1 cellular context compared by ENCODE assay signal in the genomic region with DNA sequence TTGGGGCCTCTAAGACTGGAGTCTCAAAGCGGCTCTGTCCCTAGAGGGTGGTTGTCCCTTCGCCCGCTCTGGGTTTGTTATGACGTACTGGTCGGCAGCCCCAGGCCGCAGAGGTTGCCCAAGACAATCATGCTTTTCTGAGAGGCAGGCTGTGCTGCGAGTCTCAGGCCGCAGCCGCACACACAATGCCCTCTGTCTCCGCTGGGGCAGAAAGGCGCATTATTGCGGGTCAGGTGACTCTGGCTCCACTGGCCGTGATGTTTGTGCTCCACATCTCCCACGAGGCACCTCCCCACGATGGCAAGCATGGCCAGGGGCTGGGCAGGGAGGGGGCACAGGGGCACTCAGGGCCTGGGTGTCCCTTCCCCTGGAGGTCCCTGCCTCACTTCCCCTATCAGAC.
A peak's percentile ranks its signal among the peaks of the same experiment; 100 is the strongest.
TF ChIP-seq lines count a peak whose summit lies in the region.

No MANE protein-coding gene starts in this region.

TF ChIP-seq in HepG2, 621 proteins besides CTCF, POLR2A, EP300 and RAD21 (continued from another document):
- TF ChIP-seq, protein P1, sequence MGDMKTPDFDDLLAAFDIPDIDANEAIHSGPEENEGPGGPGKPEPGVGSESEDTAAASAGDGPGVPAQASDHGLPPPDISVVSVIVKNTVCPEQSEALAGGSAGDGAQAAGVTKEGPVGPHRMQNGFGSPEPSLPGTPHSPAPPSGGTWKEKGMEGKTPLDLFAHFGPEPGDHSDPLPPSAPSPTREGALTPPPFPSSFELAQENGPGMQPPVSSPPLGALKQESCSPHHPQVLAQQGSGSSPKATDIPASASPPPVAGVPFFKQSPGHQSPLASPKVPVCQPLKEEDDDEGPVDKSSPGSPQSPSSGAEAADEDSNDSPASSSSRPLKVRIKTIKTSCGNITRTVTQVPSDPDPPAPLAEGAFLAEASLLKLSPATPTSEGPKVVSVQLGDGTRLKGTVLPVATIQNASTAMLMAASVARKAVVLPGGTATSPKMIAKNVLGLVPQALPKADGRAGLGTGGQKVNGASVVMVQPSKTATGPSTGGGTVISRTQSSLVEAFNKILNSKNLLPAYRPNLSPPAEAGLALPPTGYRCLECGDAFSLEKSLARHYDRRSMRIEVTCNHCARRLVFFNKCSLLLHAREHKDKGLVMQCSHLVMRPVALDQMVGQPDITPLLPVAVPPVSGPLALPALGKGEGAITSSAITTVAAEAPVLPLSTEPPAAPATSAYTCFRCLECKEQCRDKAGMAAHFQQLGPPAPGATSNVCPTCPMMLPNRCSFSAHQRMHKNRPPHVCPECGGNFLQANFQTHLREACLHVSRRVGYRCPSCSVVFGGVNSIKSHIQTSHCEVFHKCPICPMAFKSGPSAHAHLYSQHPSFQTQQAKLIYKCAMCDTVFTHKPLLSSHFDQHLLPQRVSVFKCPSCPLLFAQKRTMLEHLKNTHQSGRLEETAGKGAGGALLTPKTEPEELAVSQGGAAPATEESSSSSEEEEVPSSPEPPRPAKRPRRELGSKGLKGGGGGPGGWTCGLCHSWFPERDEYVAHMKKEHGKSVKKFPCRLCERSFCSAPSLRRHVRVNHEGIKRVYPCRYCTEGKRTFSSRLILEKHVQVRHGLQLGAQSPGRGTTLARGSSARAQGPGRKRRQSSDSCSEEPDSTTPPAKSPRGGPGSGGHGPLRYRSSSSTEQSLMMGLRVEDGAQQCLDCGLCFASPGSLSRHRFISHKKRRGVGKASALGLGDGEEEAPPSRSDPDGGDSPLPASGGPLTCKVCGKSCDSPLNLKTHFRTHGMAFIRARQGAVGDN (CRISPR knock-in tag; IDR thresholded peaks at IDR 0.05): peak; percentile 50; the same call in 1 of the 2 replicates
- TF ChIP-seq, protein P2, sequence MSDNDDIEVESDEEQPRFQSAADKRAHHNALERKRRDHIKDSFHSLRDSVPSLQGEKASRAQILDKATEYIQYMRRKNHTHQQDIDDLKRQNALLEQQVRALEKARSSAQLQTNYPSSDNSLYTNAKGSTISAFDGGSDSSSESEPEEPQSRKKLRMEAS (IDR thresholded peaks at IDR 0.05): 0 out of 2 replicates have a peak, but pooled peaks have one; percentile 13
- TF ChIP-seq, protein P3, sequence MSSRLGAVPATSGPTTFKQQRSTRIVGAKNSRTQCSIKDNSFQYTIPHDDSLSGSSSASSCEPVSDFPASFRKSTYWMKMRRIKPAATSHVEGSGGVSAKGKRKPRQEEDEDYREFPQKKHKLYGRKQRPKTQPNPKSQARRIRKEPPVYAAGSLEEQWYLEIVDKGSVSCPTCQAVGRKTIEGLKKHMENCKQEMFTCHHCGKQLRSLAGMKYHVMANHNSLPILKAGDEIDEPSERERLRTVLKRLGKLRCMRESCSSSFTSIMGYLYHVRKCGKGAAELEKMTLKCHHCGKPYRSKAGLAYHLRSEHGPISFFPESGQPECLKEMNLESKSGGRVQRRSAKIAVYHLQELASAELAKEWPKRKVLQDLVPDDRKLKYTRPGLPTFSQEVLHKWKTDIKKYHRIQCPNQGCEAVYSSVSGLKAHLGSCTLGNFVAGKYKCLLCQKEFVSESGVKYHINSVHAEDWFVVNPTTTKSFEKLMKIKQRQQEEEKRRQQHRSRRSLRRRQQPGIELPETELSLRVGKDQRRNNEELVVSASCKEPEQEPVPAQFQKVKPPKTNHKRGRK (CRISPR knock-in tag; IDR thresholded peaks at IDR 0.05): no peak
- no peak for TF ChIP-seq PHF5A (CRISPR knock-in tag; IDR thresholded peaks at IDR 0.05; ENCODE audit: low read depth, unreplicated experiment)
- TF ChIP-seq ZFX (CRISPR knock-in tag; IDR thresholded peaks at IDR 0.05; ENCODE audit: low read depth): peak; percentile 58; the same call in 1 of the 2 replicates
- TF ChIP-seq TOPORS (CRISPR knock-in tag; IDR thresholded peaks at IDR 0.05): peak; percentile 47; the same call in 1 of the 2 replicates
- TF ChIP-seq XRCC5 (optimal IDR thresholded peaks at IDR 0.05; ENCODE audit: low read length): peak; percentile 23
- peak; percentile 30; the same call in 1 of the 2 replicates for TF ChIP-seq KDM2A (CRISPR knock-in tag; IDR thresholded peaks at IDR 0.05; ENCODE audit: borderline replicate concordance, low read depth)
- 0 out of 2 replicates have a peak, but pooled peaks have one; percentile 18 for TF ChIP-seq BORCS8-MEF2B (CRISPR knock-in tag; IDR thresholded peaks at IDR 0.05)
- 0 out of 2 replicates have a peak, but pooled peaks have one; percentile 13 for TF ChIP-seq ZFY (CRISPR knock-in tag; IDR thresholded peaks at IDR 0.05)
- no peak for TF ChIP-seq ZNF30 (CRISPR knock-in tag; IDR thresholded peaks at IDR 0.05)
- TF ChIP-seq, protein P4, sequence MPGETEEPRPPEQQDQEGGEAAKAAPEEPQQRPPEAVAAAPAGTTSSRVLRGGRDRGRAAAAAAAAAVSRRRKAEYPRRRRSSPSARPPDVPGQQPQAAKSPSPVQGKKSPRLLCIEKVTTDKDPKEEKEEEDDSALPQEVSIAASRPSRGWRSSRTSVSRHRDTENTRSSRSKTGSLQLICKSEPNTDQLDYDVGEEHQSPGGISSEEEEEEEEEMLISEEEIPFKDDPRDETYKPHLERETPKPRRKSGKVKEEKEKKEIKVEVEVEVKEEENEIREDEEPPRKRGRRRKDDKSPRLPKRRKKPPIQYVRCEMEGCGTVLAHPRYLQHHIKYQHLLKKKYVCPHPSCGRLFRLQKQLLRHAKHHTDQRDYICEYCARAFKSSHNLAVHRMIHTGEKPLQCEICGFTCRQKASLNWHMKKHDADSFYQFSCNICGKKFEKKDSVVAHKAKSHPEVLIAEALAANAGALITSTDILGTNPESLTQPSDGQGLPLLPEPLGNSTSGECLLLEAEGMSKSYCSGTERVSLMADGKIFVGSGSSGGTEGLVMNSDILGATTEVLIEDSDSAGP (CRISPR knock-in tag; IDR thresholded peaks at IDR 0.05; ENCODE audit: borderline replicate concordance): peak; percentile 59; the same call in 1 of the 2 replicates
- TF ChIP-seq, protein P5, sequence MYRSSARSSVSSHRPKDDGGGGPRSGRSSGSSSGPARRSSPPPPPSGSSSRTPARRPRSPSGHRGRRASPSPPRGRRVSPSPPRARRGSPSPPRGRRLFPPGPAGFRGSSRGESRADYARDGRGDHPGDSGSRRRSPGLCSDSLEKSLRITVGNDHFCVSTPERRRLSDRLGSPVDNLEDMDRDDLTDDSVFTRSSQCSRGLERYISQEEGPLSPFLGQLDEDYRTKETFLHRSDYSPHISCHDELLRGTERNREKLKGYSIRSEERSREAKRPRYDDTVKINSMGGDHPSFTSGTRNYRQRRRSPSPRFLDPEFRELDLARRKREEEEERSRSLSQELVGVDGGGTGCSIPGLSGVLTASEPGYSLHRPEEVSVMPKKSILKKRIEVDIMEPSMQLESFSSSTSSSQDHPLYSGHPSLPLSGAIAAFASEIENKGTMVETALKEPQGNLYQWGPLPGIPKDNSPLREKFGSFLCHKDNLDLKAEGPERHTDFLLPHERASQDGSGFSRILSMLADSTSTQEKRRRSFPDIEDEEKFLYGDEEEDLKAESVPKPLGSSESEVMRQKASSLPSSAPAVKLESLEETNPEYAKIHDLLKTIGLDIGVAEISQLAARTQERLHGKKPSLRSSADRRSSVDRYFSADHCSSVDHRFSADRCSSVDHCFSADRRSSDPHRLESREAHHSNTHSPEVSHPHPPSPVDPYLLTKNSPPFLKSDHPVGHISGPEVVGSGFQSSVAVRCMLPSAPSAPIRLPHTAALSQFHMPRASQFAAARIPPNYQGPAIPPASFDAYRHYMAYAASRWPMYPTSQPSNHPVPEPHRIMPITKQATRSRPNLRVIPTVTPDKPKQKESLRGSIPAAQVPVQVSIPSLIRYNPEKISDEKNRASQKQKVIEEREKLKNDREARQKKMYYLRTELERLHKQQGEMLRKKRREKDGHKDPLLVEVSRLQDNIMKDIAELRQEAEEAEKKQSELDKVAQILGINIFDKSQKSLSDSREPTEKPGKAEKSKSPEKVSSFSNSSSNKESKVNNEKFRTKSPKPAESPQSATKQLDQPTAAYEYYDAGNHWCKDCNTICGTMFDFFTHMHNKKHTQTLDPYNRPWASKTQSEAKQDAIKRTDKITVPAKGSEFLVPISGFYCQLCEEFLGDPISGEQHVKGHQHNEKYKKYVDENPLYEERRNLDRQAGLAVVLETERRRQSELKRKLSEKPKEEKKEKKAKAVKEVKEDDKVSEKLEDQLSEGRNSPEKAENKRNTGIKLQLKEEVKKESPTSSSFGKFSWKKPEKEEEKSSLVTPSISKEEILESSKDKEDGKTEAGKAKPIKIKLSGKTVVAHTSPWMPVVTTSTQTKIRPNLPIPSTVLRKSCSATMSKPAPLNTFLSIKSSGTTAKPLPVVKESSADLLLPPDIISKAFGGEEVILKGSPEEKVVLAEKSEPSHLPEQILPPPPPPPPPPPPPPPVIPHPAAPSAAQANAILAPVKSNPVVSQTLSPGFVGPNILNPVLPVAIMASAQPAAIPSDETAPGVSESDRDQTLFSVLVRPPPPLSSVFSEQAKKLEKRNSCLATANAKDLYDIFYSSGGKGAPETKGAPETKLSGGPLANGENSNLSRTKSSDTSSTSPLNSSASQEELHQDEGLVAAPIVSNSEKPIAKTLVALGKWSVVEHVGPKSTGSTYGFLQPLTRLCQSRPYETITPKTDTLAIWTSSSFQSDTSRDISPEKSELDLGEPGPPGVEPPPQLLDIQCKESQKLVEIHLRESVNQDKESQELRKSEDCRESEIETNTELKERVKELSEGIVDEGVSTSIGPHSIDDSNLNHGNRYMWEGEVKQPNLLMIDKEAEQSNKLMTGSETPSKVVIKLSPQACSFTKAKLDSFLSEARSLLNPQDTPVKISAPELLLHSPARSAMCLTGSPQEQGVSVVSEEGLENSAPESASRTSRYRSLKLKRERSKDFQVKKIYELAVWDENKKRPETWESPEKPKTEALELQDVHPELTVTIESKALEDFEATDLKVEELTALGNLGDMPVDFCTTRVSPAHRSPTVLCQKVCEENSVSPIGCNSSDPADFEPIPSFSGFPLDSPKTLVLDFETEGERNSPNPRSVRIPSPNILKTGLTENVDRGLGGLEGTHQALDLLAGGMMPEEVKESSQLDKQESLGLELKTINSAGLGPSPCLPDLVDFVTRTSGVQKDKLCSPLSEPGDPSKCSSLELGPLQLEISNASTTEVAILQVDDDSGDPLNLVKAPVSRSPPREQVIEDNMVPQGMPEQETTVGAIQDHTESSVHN (CRISPR knock-in tag; IDR thresholded peaks at IDR 0.05): 0 out of 2 replicates have a peak, but pooled peaks have one; percentile 43
- TF ChIP-seq HNRNPL (IDR thresholded peaks at IDR 0.05; ENCODE audit: low read depth, low read length): peak; percentile 80; the same call in 1 of the 2 replicates
TF ChIP-seq in HepG2: peak in this region for 13.
